Comparison of ENCODE assay signal across 17 cellular contexts in the genomic region with DNA sequence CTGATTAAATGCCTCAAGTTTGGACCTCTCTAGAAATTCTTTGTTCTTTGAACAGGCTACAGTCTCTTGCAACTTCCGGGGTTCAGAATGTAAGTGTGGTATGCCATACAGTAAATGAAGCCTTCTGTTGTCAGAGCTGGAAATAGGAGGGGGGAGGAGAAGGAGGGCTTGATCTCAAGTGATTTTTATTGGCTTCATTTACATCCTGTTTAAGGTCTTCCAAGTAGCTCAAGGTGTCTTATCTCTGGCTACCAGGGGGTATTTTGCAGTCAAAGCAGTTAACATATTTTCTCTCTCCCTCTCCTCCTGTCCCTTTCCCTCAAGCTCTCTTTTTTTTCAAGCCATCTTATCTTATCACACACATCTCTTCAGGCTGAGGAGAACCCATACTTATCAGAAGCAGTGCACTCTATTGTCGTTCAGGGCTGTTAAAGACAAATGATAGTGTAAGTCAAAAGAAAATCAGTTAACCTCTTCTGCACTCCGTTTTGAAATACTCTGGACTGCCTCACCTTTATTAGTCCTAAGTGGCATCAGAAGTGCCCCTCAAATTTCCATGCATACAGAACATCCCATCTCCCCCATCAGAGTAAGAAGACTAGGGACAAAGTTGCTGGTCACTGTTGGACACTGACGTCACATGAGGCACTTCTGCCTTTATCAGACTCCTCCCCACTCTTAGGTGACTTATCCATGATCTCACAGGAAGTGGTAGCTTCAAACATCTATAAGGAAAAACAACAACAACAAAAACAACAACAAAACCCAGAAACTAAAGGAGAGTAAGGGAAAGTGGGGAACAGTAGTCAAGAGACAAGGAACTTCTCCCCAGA.
DNase-seq lines count a peak whose midpoint lies in the region; ATAC-seq and TF ChIP-seq lines count a peak whose summit lies in the region.
"Had no signal": no experiment of that assay in that cellular context is flagged by ENCODE, and none has a peak within 500 bp of the region (broad histone marks: within the 10 kb centered on the region; RNA-seq: fewer than 3 reads in every experiment).

No MANE protein-coding gene starts in this region.

- DNase-seq in stimulated activated naive CD8-positive, alpha-beta T cell treated with anti-CD3 and anti-CD28 coated beads, Interleukin-15, amount 100 ng/mL, for 72 hours: no peak
- no peak for DNase-seq in stimulated activated naive CD8-positive, alpha-beta T cell treated with anti-CD3 and anti-CD28 coated beads, Interleukin-15, Interleukin-2, amounts not matched to agents 100 U/mL and 50 U/mL, for 24 hours
- DNase-seq in SK-MEL-5 (ENCODE audit: low read depth, low spot score): peak; percentile 59
- DNase-seq in erythroblast (lab: John Stamatoyannopoulos, UW): peak; percentile 73 to 86
- no peak for DNase-seq in lower leg skin (ENCODE audit: low spot score in 2 of 2)
- no peak for DNase-seq in SKM-1 treated with dmso at 0.1 percent for 144 hours (lab: John Stamatoyannopoulos, UW; ENCODE audit: unreplicated experiment)
- no peak for DNase-seq in NCI-H774 (lab: John Stamatoyannopoulos, UW)
- DNase-seq in esophagus muscularis mucosa (ENCODE audit: extremely low spot score): no peak
- DNase-seq: activated CD4-positive, alpha-beta T cell treated with anti-CD3 and anti-CD28 coated beads for 1 hour; activated gamma-delta T cell treated with Interleukin-2 at 50 U/mL for 16 hours; aorta; cortex of kidney; heart left ventricle; mucosa of descending colon; NCI-H1092 treated with DMSO at 0.1 percent for 48 hours; NCI-H2171; occipital lobe had no signal

- H3K4me3 Mint-ChIP-seq in stimulated activated naive CD8-positive, alpha-beta T cell treated with anti-CD3 and anti-CD28 coated beads, Interleukin-15, amount 100 ng/mL, for 72 hours: no peak overlapping the region

- H3K36me3 ChIP-seq in esophagus muscularis mucosa: no peaks in the 10 kb centered on the region
- H3K36me3 ChIP-seq: heart left ventricle had no signal

- H3K9me3 ChIP-seq in esophagus muscularis mucosa: no peaks in the 10 kb centered on the region
- H3K9me3 ChIP-seq: heart left ventricle, mucosa of descending colon had no signal

- no peak for TF ChIP-seq POLR2A in erythroblast (IDR thresholded peaks at IDR 0.05; ENCODE audit: low read length)
- no peak for TF ChIP-seq POLR2A in lower leg skin (IDR thresholded peaks at IDR 0.05)
- no peak for TF ChIP-seq POLR2A in esophagus muscularis mucosa (IDR thresholded peaks at IDR 0.05; ENCODE audit: low read depth)

- ATAC-seq in stimulated activated naive CD8-positive, alpha-beta T cell treated with anti-CD3 and anti-CD28 coated beads, Interleukin-15, amount 100 ng/mL, for 72 hours: peak; percentile 57
- no peak for ATAC-seq in stimulated activated naive CD8-positive, alpha-beta T cell treated with anti-CD3 and anti-CD28 coated beads, Interleukin-15, Interleukin-2, amounts not matched to agents 100 U/mL and 50 U/mL, for 24 hours
- ATAC-seq: mucosa of descending colon had no signal

- H3K4me1 ChIP-seq in esophagus muscularis mucosa: peaks cover 4 to 18% (median 10%) of the 10 kb centered on the region in 4 donors

- H3K27me3 ChIP-seq in esophagus muscularis mucosa: no peaks in the 10 kb centered on the region
- H3K27me3 ChIP-seq: heart left ventricle had no signal

- TF ChIP-seq EP300 in esophagus muscularis mucosa (IDR thresholded peaks at IDR 0.05): no peak

- H3K9me3 Mint-ChIP-seq in stimulated activated naive CD8-positive, alpha-beta T cell treated with anti-CD3 and anti-CD28 coated beads, Interleukin-15, amount 100 ng/mL, for 72 hours: no peaks in the 10 kb centered on the region

- no peak overlapping the region for H3K27ac ChIP-seq in esophagus muscularis mucosa (replicated peaks in 1 of 4)

- 41 to 56% methylated on average over 4 of the region's 4 CpGs for WGBS in lower leg skin, 2 donors
- WGBS in esophagus muscularis mucosa: 50% methylated on average over 4 of the region's 4 CpGs

- in situ Hi-C loops in SK-MEL-5 (cut with HindIII; ENCODE audit: low pct_unique_long_range_greater_than_20kb, low sequenced_read_pairs): no loop called here

- H3K4me3 ChIP-seq in lower leg skin (ENCODE audit: low read depth, poor library complexity, severe bottlenecking) (no peak overlapping the region), esophagus muscularis mucosa (no peak overlapping the region)
- H3K4me3 ChIP-seq: heart left ventricle, mucosa of descending colon had no signal

- H3K27me3 Mint-ChIP-seq in stimulated activated naive CD8-positive, alpha-beta T cell treated with anti-CD3 and anti-CD28 coated beads, Interleukin-15, amount 100 ng/mL, for 72 hours: no peaks in the 10 kb centered on the region

- no peak overlapping the region for H3K27ac Mint-ChIP-seq in stimulated activated naive CD8-positive, alpha-beta T cell treated with anti-CD3 and anti-CD28 coated beads, Interleukin-15, amount 100 ng/mL, for 72 hours

- no peaks in the 10 kb centered on the region for H3K4me1 Mint-ChIP-seq in stimulated activated naive CD8-positive, alpha-beta T cell treated with anti-CD3 and anti-CD28 coated beads, Interleukin-15, amount 100 ng/mL, for 72 hours

- TF ChIP-seq CTCF in lower leg skin (IDR thresholded peaks at IDR 0.05) (no peak), esophagus muscularis mucosa (IDR thresholded peaks at IDR 0.05) (no peak)

- intact Hi-C loops in lower leg skin (cut with DNase I; ENCODE audit: low total_unique reads) (no loop called here), esophagus muscularis mucosa (cut with DNase I) (loop anchor here (10.0 kb wide), 1 partner anchor 105 kb away; no protein-coding TSS in a partner anchor)

Comparison
In these comparisons a context has a peak if more than half of its experiments do, and no peak if none do; other contexts are left out.
1. DNase-seq: peak in SK-MEL-5 (single experiment) and erythroblast (2 of 2); none in stimulated activated naive CD8-positive, alpha-beta T cell treated with anti-CD3 and anti-CD28 coated beads, Interleukin-15, amount 100 ng/mL, for 72 hours (0 of 2), stimulated activated naive CD8-positive, alpha-beta T cell treated with anti-CD3 and anti-CD28 coated beads, Interleukin-15, Interleukin-2, amounts not matched to agents 100 U/mL and 50 U/mL, for 24 hours (single experiment), lower leg skin (0 of 2), SKM-1 treated with dmso at 0.1 percent for 144 hours (single experiment), NCI-H774 (single experiment) and esophagus muscularis mucosa (single experiment).